16 cellular contexts compared by ENCODE assay signal in the genomic region with DNA sequence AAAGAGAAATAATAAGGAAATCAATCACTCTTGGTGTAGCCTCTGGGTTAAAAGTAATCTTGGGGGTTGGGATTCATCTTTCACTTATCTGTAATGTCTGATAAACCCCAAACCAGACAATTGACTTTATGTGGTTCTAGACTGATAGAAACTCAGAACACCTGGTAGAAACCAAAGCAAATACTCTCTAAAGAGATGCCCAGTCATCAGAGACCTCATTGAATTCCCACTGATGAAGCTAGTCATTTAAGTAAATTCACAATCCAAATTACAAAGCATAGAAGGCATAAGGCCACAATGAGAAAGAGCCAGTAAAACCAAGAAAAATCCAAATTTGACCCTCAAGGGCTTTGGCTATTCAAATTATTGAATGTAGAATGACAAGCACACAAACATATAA.
DNase-seq lines count a peak whose midpoint lies in the region; ATAC-seq and TF ChIP-seq lines count a peak whose summit lies in the region.
"Had no signal": no experiment of that assay in that cellular context is flagged by ENCODE, and none has a peak within 500 bp of the region (broad histone marks: within the 10 kb centered on the region; RNA-seq: fewer than 3 reads in every experiment).

No MANE protein-coding gene starts in this region.

- H3K36me3 ChIP-seq in naive thymus-derived CD4-positive, alpha-beta T cell (ENCODE audit: control insufficient read depth in 2 of 3, insufficient read depth in 3 of 3, low read length in 3 of 3) = no peaks in the 10 kb centered on the region

- peaks cover 33 to 37% of the 10 kb centered on the region in 2 donors for H3K36me3 Mint-ChIP-seq in stimulated activated naive B cell treated with anti-CD40 and anti-IgM and Interleukin-4, amounts not matched to agents 10 μg/mL and 1 μg/mL and 100 μg/mL, for 72 hours
- H3K36me3 Mint-ChIP-seq in naive thymus-derived CD4-positive, alpha-beta T cell = no peaks in the 10 kb centered on the region
- H3K36me3 Mint-ChIP-seq: naive B cell had no signal

- H3K27ac Mint-ChIP-seq in stimulated activated naive B cell treated with anti-CD40 and anti-IgM and Interleukin-4, amounts not matched to agents 10 μg/mL and 1 μg/mL and 100 μg/mL, for 72 hours = peak overlapping the region; percentile 80
- H3K27ac Mint-ChIP-seq in naive thymus-derived CD4-positive, alpha-beta T cell = no peak overlapping the region
- H3K27ac Mint-ChIP-seq: activated CD4-positive, alpha-beta T cell treated with anti-CD3 and anti-CD28 coated beads, Interleukin-2, amount 10 ng/mL, durations not matched to agents 24 days and 14 days; activated T-cell treated with anti-CD3 and anti-CD28 coated beads, Interleukin-2, amount 50 U/mL, for 24 hours; T-helper 2 cell treated with Interferon-gamma antibody and Interleukin-4, amounts not matched to agents 5 μg/mL and 100 μg/mL, for 36 hours had no signal

- H3K4me1 ChIP-seq in naive thymus-derived CD4-positive, alpha-beta T cell (ENCODE audit: control insufficient read depth in 2 of 2, insufficient read depth in 2 of 2, low read length in 2 of 2) = no peaks in the 10 kb centered on the region
- H3K4me1 ChIP-seq: testis had no signal

- intact Hi-C loops in naive thymus-derived CD4-positive, alpha-beta T cell (cut with micrococcal nuclease) = no loop called here

- no peaks in the 10 kb centered on the region for H3K27me3 Mint-ChIP-seq in stimulated activated naive B cell treated with anti-CD40 and anti-IgM and Interleukin-4, amounts not matched to agents 10 μg/mL and 1 μg/mL and 100 μg/mL, for 72 hours
- H3K27me3 Mint-ChIP-seq in naive thymus-derived CD4-positive, alpha-beta T cell = peaks cover 0 to 26% (median 0%) of the 10 kb centered on the region in 5 donors
- H3K27me3 Mint-ChIP-seq: activated T-cell treated with anti-CD3 and anti-CD28 coated beads, Interleukin-2, amount 50 U/mL, for 24 hours; naive B cell had no signal

- no peak for DNase-seq in stimulated activated naive B cell treated with anti-CD40 and anti-IgM and Interleukin-4, amounts not matched to agents 10 μg/mL and 1 μg/mL and 100 μg/mL, for 72 hours
- no peak for DNase-seq in naive thymus-derived CD4-positive, alpha-beta T cell
- DNase-seq: activated CD4-positive, alpha-beta T cell treated with anti-CD3 and anti-CD28 coated beads, Interleukin-2, amount 10 ng/mL, durations not matched to agents 24 days and 14 days; activated T-cell treated with anti-CD3 and anti-CD28 coated beads, Interleukin-2, amount 50 U/mL, for 24 hours; caudate nucleus; effector memory CD4-positive, alpha-beta T cell; naive B cell; NCI-H2029 treated with DMSO at 0.1 percent for 48 hours; stimulated activated CD4-positive, alpha-beta T cell treated with anti-CD3 and anti-CD28 coated beads, Interleukin-12 subunit alpha, Interleukin-12 subunit beta, amount 100 ng/mL, for 4 hours; testis had no signal

- no peak overlapping the region for H3K4me3 Mint-ChIP-seq in stimulated activated naive B cell treated with anti-CD40 and anti-IgM and Interleukin-4, amounts not matched to agents 10 μg/mL and 1 μg/mL and 100 μg/mL, for 72 hours
- no peak overlapping the region for H3K4me3 Mint-ChIP-seq in naive thymus-derived CD4-positive, alpha-beta T cell
- H3K4me3 Mint-ChIP-seq: activated CD4-positive, alpha-beta T cell treated with anti-CD3 and anti-CD28 coated beads, Interleukin-2, amount 10 ng/mL, durations not matched to agents 24 days and 14 days; activated T-cell treated with anti-CD3 and anti-CD28 coated beads, Interleukin-2, amount 50 U/mL, for 24 hours; T-helper 2 cell treated with Interferon-gamma antibody and Interleukin-4, amounts not matched to agents 5 μg/mL and 100 μg/mL, for 36 hours had no signal

- CTCF ChIA-PET in naive thymus-derived CD4-positive, alpha-beta T cell (lab: Charles Lee) = interaction anchor here (1.1 kb wide), 1 partner anchor 448 kb away, joined by 4 read pairs; no protein-coding TSS in a partner anchor

- ATAC-seq in GM19023 (IDR thresholded peaks at IDR 0.05; ENCODE audit: unreplicated experiment) = peak; percentile 64
- ATAC-seq in GM21717 (IDR thresholded peaks at IDR 0.05; ENCODE audit: unreplicated experiment) = peak; percentile 55
- peak; percentile 36 for ATAC-seq in HG03097 (IDR thresholded peaks at IDR 0.05; ENCODE audit: low FRiP score, unreplicated experiment)
- ATAC-seq in stimulated activated naive B cell treated with anti-CD40 and anti-IgM and Interleukin-4, amounts not matched to agents 10 μg/mL and 1 μg/mL and 100 μg/mL, for 72 hours (replicated peaks) = peak; percentile 41 to 47
- no peak for ATAC-seq in naive thymus-derived CD4-positive, alpha-beta T cell
- ATAC-seq in SK-N-SH treated with all-trans-retinoic acid at 6 μM for 48 hours = no peak
- ATAC-seq in HG02763 (IDR thresholded peaks at IDR 0.05; ENCODE audit: unreplicated experiment) = no peak

- no peaks in the 10 kb centered on the region for H3K9me3 ChIP-seq in naive thymus-derived CD4-positive, alpha-beta T cell (ENCODE audit: control insufficient read depth in 2 of 3, low read length in 3 of 3)
- H3K9me3 ChIP-seq: testis had no signal

- POLR2A ChIA-PET in naive thymus-derived CD4-positive, alpha-beta T cell (lab: Charles Lee) = no interaction called here

- H3K27ac ChIP-seq in naive thymus-derived CD4-positive, alpha-beta T cell (ENCODE audit: low read depth, low read length) = no peak overlapping the region
- H3K27ac ChIP-seq: testis had no signal

- H3K27me3 ChIP-seq in naive thymus-derived CD4-positive, alpha-beta T cell (ENCODE audit: control insufficient read depth in 2 of 2, insufficient read depth in 2 of 2, low read length in 2 of 2) = no peaks in the 10 kb centered on the region
- H3K27me3 ChIP-seq: testis had no signal

- peaks cover 0 to 5% of the 10 kb centered on the region in 2 donors for H3K9me3 Mint-ChIP-seq in stimulated activated naive B cell treated with anti-CD40 and anti-IgM and Interleukin-4, amounts not matched to agents 10 μg/mL and 1 μg/mL and 100 μg/mL, for 72 hours
- H3K9me3 Mint-ChIP-seq in naive thymus-derived CD4-positive, alpha-beta T cell = no peaks in the 10 kb centered on the region
- H3K9me3 Mint-ChIP-seq: activated CD4-positive, alpha-beta T cell treated with anti-CD3 and anti-CD28 coated beads, Interleukin-2, amount 10 ng/mL, durations not matched to agents 24 days and 14 days; activated T-cell treated with anti-CD3 and anti-CD28 coated beads, Interleukin-2, amount 50 U/mL, for 24 hours; T-helper 2 cell treated with Interferon-gamma antibody and Interleukin-4, amounts not matched to agents 5 μg/mL and 100 μg/mL, for 36 hours had no signal

- peaks cover 30 to 59% of the 10 kb centered on the region in 2 donors for H3K4me1 Mint-ChIP-seq in stimulated activated naive B cell treated with anti-CD40 and anti-IgM and Interleukin-4, amounts not matched to agents 10 μg/mL and 1 μg/mL and 100 μg/mL, for 72 hours
- H3K4me1 Mint-ChIP-seq in naive thymus-derived CD4-positive, alpha-beta T cell = no peaks in the 10 kb centered on the region
- H3K4me1 Mint-ChIP-seq: activated CD4-positive, alpha-beta T cell treated with anti-CD3 and anti-CD28 coated beads, Interleukin-2, amount 10 ng/mL, durations not matched to agents 24 days and 14 days had no signal

- no peak overlapping the region for H3K4me3 ChIP-seq in naive thymus-derived CD4-positive, alpha-beta T cell (ENCODE audit: low read length)
- H3K4me3 ChIP-seq: testis had no signal

TF ChIP-seq in SK-N-SH treated with all-trans-retinoic acid at 6 μM for 48 hours, 23 proteins besides CTCF, POLR2A, EP300 and RAD21 (continues in another document):
- TF ChIP-seq ESRRG (CRISPR knock-in tag; IDR thresholded peaks at IDR 0.05) (no peak), ARNTL (CRISPR knock-in tag; IDR thresholded peaks at IDR 0.05; ENCODE audit: borderline replicate concordance, low read depth) (no peak), RARB (CRISPR knock-in tag; IDR thresholded peaks at IDR 0.05) (no peak), BACH2 (CRISPR knock-in tag; IDR thresholded peaks at IDR 0.05; ENCODE audit: borderline replicate concordance) (no peak), TCF4 (CRISPR knock-in tag; IDR thresholded peaks at IDR 0.05; ENCODE audit: borderline replicate concordance) (no peak), PPARA (CRISPR knock-in tag; IDR thresholded peaks at IDR 0.05; ENCODE audit: borderline replicate concordance) (no peak)
- TF ChIP-seq, protein P1, sequence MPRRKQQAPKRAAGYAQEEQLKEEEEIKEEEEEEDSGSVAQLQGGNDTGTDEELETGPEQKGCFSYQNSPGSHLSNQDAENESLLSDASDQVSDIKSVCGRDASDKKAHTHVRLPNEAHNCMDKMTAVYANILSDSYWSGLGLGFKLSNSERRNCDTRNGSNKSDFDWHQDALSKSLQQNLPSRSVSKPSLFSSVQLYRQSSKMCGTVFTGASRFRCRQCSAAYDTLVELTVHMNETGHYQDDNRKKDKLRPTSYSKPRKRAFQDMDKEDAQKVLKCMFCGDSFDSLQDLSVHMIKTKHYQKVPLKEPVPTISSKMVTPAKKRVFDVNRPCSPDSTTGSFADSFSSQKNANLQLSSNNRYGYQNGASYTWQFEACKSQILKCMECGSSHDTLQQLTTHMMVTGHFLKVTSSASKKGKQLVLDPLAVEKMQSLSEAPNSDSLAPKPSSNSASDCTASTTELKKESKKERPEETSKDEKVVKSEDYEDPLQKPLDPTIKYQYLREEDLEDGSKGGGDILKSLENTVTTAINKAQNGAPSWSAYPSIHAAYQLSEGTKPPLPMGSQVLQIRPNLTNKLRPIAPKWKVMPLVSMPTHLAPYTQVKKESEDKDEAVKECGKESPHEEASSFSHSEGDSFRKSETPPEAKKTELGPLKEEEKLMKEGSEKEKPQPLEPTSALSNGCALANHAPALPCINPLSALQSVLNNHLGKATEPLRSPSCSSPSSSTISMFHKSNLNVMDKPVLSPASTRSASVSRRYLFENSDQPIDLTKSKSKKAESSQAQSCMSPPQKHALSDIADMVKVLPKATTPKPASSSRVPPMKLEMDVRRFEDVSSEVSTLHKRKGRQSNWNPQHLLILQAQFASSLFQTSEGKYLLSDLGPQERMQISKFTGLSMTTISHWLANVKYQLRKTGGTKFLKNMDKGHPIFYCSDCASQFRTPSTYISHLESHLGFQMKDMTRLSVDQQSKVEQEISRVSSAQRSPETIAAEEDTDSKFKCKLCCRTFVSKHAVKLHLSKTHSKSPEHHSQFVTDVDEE (CRISPR knock-in tag; IDR thresholded peaks at IDR 0.05) = no peak

Comparison
In these comparisons a context has a peak if more than half of its experiments do, and no peak if none do; other contexts are left out.
1. ATAC-seq: peak in GM19023 (single experiment), GM21717 (single experiment), HG03097 (single experiment) and stimulated activated naive B cell treated with anti-CD40 and anti-IgM and Interleukin-4, amounts not matched to agents 10 μg/mL and 1 μg/mL and 100 μg/mL, for 72 hours (2 of 2); none in naive thymus-derived CD4-positive, alpha-beta T cell (single experiment), SK-N-SH treated with all-trans-retinoic acid at 6 μM for 48 hours (single experiment) and HG02763 (single experiment).